Comparison of ENCODE assay signal across 21 cellular contexts in genomic region chr22:44526431-44527115, GRCh38. TPM values are rescaled to one million over a fixed set of nuclear protein-coding genes. Genes with fewer than 3 reads are reported as not detected.
DNase-seq lines count a peak whose midpoint lies in the region; ATAC-seq and TF ChIP-seq lines count a peak whose summit lies in the region.
"Had no signal": no experiment of that assay in that cellular context is flagged by ENCODE, and none has a peak within 500 bp of the region (broad histone marks: within the 10 kb centered on the region; RNA-seq: fewer than 3 reads in every experiment).

No MANE protein-coding gene starts in this region.

- H2AFZ ChIP-seq in GM23338: no peak overlapping the region
- H2AFZ ChIP-seq: neural progenitor cell had no signal

- ATAC-seq in left lobe of liver (no peak), GM23338 (no peak)
- ATAC-seq in naive thymus-derived CD4-positive, alpha-beta T cell: no peak
- ATAC-seq: activated CD8-positive, alpha-beta T cell treated with anti-CD3 and anti-CD28 coated beads for 36 hours; activated T-helper 17 cell treated with anti-CD3 and anti-CD28 coated beads, Interleukin-2, amount 50 U/mL, for 72 hours had no signal

- no peak overlapping the region for H3K4me2 ChIP-seq in GM23338
- H3K4me2 ChIP-seq: neural progenitor cell had no signal

- no peaks in the 10 kb centered on the region for H3K79me2 ChIP-seq in GM23338 (replicated peaks; ENCODE audit: insufficient read depth)

- no peaks in the 10 kb centered on the region for H3K27me3 ChIP-seq in naive thymus-derived CD4-positive, alpha-beta T cell (ENCODE audit: control insufficient read depth in 2 of 2, insufficient read depth in 2 of 2, low read length in 2 of 2)
- no peaks in the 10 kb centered on the region for H3K27me3 ChIP-seq in GM23338 (ENCODE audit: insufficient read depth)
- H3K27me3 ChIP-seq: neural progenitor cell had no signal

- intact Hi-C loops in naive thymus-derived CD4-positive, alpha-beta T cell (cut with micrococcal nuclease): no loop called here

- H3F3A ChIP-seq in GM23338 (replicated peaks; ENCODE audit: low read depth): no peaks in the 10 kb centered on the region

- H3K36me3 Mint-ChIP-seq in naive thymus-derived CD4-positive, alpha-beta T cell: no peaks in the 10 kb centered on the region
- H3K36me3 Mint-ChIP-seq in GM23338 (ENCODE audit: low read depth): no peaks in the 10 kb centered on the region
- H3K36me3 Mint-ChIP-seq: neural progenitor cell had no signal

- peaks cover 0 to 3% (median 0%) of the 10 kb centered on the region in 3 experiments for H3K9me3 ChIP-seq in naive thymus-derived CD4-positive, alpha-beta T cell (ENCODE audit: control insufficient read depth in 2 of 3, low read length in 3 of 3)
- H3K9me3 ChIP-seq: breast epithelium had no signal

- H3K27ac Mint-ChIP-seq in naive thymus-derived CD4-positive, alpha-beta T cell: no peak overlapping the region
- no peak overlapping the region for H3K27ac Mint-ChIP-seq in GM23338
- H3K27ac Mint-ChIP-seq: activated CD8-positive, alpha-beta T cell treated with anti-CD3 and anti-CD28 coated beads for 36 hours; activated T-helper 17 cell treated with anti-CD3 and anti-CD28 coated beads, Interleukin-2, amount 50 U/mL, for 72 hours; dendritic cell treated with granulocyte-macrophage colony-stimulating factor and Interleukin-4, amounts not matched to agents 40 ng/mL and 50 ng/mL, for 4 days; neural progenitor cell had no signal

- H3K4me1 ChIP-seq in naive thymus-derived CD4-positive, alpha-beta T cell (ENCODE audit: control insufficient read depth in 2 of 2, insufficient read depth in 2 of 2, low read length in 2 of 2): no peaks in the 10 kb centered on the region
- no peaks in the 10 kb centered on the region for H3K4me1 ChIP-seq in GM23338 (ENCODE audit: insufficient read depth)
- H3K4me1 ChIP-seq: breast epithelium, Caco-2, neural progenitor cell had no signal

- POLR2A ChIA-PET in naive thymus-derived CD4-positive, alpha-beta T cell (lab: Charles Lee): no interaction called here

- no peaks in the 10 kb centered on the region for H4K20me1 ChIP-seq in GM23338 (replicated peaks; ENCODE audit: insufficient read depth)

- H3K9me3 Mint-ChIP-seq in naive thymus-derived CD4-positive, alpha-beta T cell: peaks cover 0 to 5% (median 0%) of the 10 kb centered on the region in 11 donors
- H3K9me3 Mint-ChIP-seq in GM23338: no peaks in the 10 kb centered on the region; the same call in 2 of the 3 replicates
- H3K9me3 Mint-ChIP-seq: activated CD8-positive, alpha-beta T cell treated with anti-CD3 and anti-CD28 coated beads for 36 hours; activated T-helper 17 cell treated with anti-CD3 and anti-CD28 coated beads, Interleukin-2, amount 50 U/mL, for 72 hours; dendritic cell treated with granulocyte-macrophage colony-stimulating factor and Interleukin-4, amounts not matched to agents 40 ng/mL and 50 ng/mL, for 4 days had no signal

- H3K4me3 ChIP-seq in naive thymus-derived CD4-positive, alpha-beta T cell (ENCODE audit: low read length): no peak overlapping the region
- H3K4me3 ChIP-seq in GM23338: no peak overlapping the region
- H3K4me3 ChIP-seq: breast epithelium, neural progenitor cell had no signal

- no peak overlapping the region for H3K27ac ChIP-seq in naive thymus-derived CD4-positive, alpha-beta T cell (ENCODE audit: low read depth, low read length)
- H3K27ac ChIP-seq in GM23338 (ENCODE audit: low read depth): no peak overlapping the region
- H3K27ac ChIP-seq: breast epithelium, neural progenitor cell had no signal

- no peaks in the 10 kb centered on the region for H3K4me1 Mint-ChIP-seq in naive thymus-derived CD4-positive, alpha-beta T cell
- no peaks in the 10 kb centered on the region for H3K4me1 Mint-ChIP-seq in GM23338
- H3K4me1 Mint-ChIP-seq: activated T-helper 17 cell treated with anti-CD3 and anti-CD28 coated beads, Interleukin-2, amount 50 U/mL, for 72 hours had no signal

- no peaks in the 10 kb centered on the region for H3K36me3 ChIP-seq in naive thymus-derived CD4-positive, alpha-beta T cell (ENCODE audit: control insufficient read depth in 2 of 3, insufficient read depth in 3 of 3, low read length in 3 of 3)
- no peaks in the 10 kb centered on the region; the same call in 1 of the 2 replicates for H3K36me3 ChIP-seq in GM23338 (ENCODE audit: insufficient read depth)
- H3K36me3 ChIP-seq: breast epithelium, neural progenitor cell had no signal

- no peak overlapping the region for H3K4me3 Mint-ChIP-seq in naive thymus-derived CD4-positive, alpha-beta T cell
- no peak overlapping the region for H3K4me3 Mint-ChIP-seq in GM23338
- H3K4me3 Mint-ChIP-seq: activated CD8-positive, alpha-beta T cell treated with anti-CD3 and anti-CD28 coated beads for 36 hours; activated T-helper 17 cell treated with anti-CD3 and anti-CD28 coated beads, Interleukin-2, amount 50 U/mL, for 72 hours; dendritic cell treated with granulocyte-macrophage colony-stimulating factor and Interleukin-4, amounts not matched to agents 40 ng/mL and 50 ng/mL, for 4 days; neural progenitor cell had no signal

- H3K27me3 Mint-ChIP-seq in naive thymus-derived CD4-positive, alpha-beta T cell: peaks cover 0 to 17% (median 9%) of the 10 kb centered on the region in 5 donors
- H3K27me3 Mint-ChIP-seq in GM23338 (ENCODE audit: insufficient read depth, low read depth, poor library complexity): peaks cover 2% of the 10 kb centered on the region

- CTCF ChIA-PET in naive thymus-derived CD4-positive, alpha-beta T cell (lab: Charles Lee): no interaction called here

- DNase-seq in ELF-1 (ENCODE audit: low read depth, low spot score): peak; percentile 24
- peak; percentile 63 to 88 (median 80) for DNase-seq in NCI-H1417 (lab: John Stamatoyannopoulos, UW)
- peak; percentile 90 for DNase-seq in NCI-H748 (lab: John Stamatoyannopoulos, UW; ENCODE audit: unreplicated experiment)
- peak; percentile 19 for DNase-seq in left lobe of liver (ENCODE audit: low spot score)
- DNase-seq in naive thymus-derived CD4-positive, alpha-beta T cell: no peak
- no peak for DNase-seq in NCI-H2196 treated with DMSO at 0.1 percent for 48 hours (lab: John Stamatoyannopoulos, UW; ENCODE audit: unreplicated experiment)
- DNase-seq in GM23338 (ENCODE audit: low spot score): no peak
- DNase-seq: activated CD8-positive, alpha-beta T cell treated with anti-CD3 and anti-CD28 coated beads for 36 hours; AML-193; Caco-2; foreskin melanocyte; Karpas-422; kidney glomerular epithelial cell; midbrain; retina; RPMI8226; T-helper 1 cell had no signal

- H3K9me2 ChIP-seq in GM23338 (ENCODE audit: insufficient read depth): no peaks in the 10 kb centered on the region

- no peak for TF ChIP-seq CTCF in GM23338 (conservative IDR thresholded peaks at IDR 0.05; ENCODE audit: low read depth in 2 of 2)

TF ChIP-seq in GM23338, 12 proteins besides CTCF, POLR2A, EP300 and RAD21:
- TF ChIP-seq NANOG (IDR thresholded peaks at IDR 0.05; ENCODE audit: borderline replicate concordance): no peak
- TF ChIP-seq CREB1 (CRISPR knock-in tag; IDR thresholded peaks at IDR 0.05; ENCODE audit: low read depth): no peak
- no peak for TF ChIP-seq EZH2 (IDR thresholded peaks at IDR 0.05; ENCODE audit: low read depth, unreplicated experiment)
- no peak for TF ChIP-seq JUNB (IDR thresholded peaks at IDR 0.05; ENCODE audit: unreplicated experiment)
- TF ChIP-seq EZH2phosphoT487 (IDR thresholded peaks at IDR 0.05; ENCODE audit: unreplicated experiment): no peak
- TF ChIP-seq, protein P1, sequence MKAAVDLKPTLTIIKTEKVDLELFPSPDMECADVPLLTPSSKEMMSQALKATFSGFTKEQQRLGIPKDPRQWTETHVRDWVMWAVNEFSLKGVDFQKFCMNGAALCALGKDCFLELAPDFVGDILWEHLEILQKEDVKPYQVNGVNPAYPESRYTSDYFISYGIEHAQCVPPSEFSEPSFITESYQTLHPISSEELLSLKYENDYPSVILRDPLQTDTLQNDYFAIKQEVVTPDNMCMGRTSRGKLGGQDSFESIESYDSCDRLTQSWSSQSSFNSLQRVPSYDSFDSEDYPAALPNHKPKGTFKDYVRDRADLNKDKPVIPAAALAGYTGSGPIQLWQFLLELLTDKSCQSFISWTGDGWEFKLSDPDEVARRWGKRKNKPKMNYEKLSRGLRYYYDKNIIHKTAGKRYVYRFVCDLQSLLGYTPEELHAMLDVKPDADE (IDR thresholded peaks at IDR 0.05): no peak
- TF ChIP-seq ZNF331 (CRISPR knock-in tag; IDR thresholded peaks at IDR 0.05; ENCODE audit: low read depth): no peak

RNA-seq across cellular contexts. Expression of gene RTL6, which starts 28.5 kb away (rescaled TPM):
- 5.1 TPM for total RNA-seq in left lobe of liver
- 10 to 100 TPM in 1 of 5 experiments, 1 to 10 TPM in 4; 6.8 to 10.2 (median 8.7) TPM for total RNA-seq in naive thymus-derived CD4-positive, alpha-beta T cell
- polyA plus RNA-seq in naive thymus-derived CD4-positive, alpha-beta T cell: 1 to 10 TPM; 1.0 to 4.5 TPM
- total RNA-seq in GM23338 (2014; rRNA removed; shearing (Covaris generic)): 21.4 and 28.8 TPM in 2 replicates
- 7.7 and 8.2 TPM in 2 replicates for polyA plus RNA-seq in GM23338 (2016; fragmentation: Nextera tagmentation; extraction: Ambion mirVana)

Comparison
In these comparisons a context has a peak if more than half of its experiments do, and no peak if none do; other contexts are left out.
1. DNase-seq: peak in ELF-1 (single experiment), NCI-H1417 (3 of 3), NCI-H748 (single experiment) and left lobe of liver (single experiment); none in naive thymus-derived CD4-positive, alpha-beta T cell (0 of 9), NCI-H2196 treated with DMSO at 0.1 percent for 48 hours (single experiment) and GM23338 (single experiment).